In the genomic region with DNA sequence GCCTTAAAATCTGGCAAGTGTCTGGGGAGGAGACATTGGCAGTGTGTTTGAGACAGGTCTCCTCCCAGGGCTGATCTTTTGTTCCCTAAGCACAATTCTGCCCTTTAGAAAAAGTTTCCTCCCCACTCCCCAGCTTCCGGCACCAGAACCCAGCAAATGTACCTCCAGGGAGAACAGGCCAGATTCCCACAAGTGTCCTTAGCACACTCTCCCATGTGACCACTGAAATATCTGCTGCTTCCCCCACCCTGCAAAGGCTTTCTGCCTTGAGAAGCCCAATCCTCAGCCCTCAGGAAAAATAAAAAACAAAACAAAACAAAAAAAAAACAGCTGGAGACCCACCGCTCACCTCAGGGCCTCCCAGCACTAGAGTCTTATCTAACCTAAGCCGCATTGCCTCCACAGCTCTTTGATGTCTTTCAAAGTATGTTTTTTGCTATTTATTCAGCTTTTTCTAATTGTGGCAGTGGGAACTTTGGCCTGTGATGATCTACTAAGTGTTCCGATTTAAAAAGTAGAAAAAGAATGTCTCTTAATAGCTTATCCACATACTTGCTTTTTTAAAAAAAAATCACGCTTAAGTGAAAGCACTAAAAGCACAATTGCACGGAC, we compare ENCODE assay signal across 1 cellular context.
A peak's percentile ranks its signal among the peaks of the same experiment; 100 is the strongest.
TF ChIP-seq lines count a peak whose summit lies in the region.

No MANE protein-coding gene starts in this region.

TF ChIP-seq in HepG2, 621 proteins besides CTCF, POLR2A, EP300 and RAD21 (continued from another document):
- TF ChIP-seq, protein P1, sequence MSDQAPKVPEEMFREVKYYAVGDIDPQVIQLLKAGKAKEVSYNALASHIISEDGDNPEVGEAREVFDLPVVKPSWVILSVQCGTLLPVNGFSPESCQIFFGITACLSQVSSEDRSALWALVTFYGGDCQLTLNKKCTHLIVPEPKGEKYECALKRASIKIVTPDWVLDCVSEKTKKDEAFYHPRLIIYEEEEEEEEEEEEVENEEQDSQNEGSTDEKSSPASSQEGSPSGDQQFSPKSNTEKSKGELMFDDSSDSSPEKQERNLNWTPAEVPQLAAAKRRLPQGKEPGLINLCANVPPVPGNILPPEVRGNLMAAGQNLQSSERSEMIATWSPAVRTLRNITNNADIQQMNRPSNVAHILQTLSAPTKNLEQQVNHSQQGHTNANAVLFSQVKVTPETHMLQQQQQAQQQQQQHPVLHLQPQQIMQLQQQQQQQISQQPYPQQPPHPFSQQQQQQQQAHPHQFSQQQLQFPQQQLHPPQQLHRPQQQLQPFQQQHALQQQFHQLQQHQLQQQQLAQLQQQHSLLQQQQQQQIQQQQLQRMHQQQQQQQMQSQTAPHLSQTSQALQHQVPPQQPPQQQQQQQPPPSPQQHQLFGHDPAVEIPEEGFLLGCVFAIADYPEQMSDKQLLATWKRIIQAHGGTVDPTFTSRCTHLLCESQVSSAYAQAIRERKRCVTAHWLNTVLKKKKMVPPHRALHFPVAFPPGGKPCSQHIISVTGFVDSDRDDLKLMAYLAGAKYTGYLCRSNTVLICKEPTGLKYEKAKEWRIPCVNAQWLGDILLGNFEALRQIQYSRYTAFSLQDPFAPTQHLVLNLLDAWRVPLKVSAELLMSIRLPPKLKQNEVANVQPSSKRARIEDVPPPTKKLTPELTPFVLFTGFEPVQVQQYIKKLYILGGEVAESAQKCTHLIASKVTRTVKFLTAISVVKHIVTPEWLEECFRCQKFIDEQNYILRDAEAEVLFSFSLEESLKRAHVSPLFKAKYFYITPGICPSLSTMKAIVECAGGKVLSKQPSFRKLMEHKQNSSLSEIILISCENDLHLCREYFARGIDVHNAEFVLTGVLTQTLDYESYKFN (CRISPR knock-in tag; conservative IDR thresholded peaks at IDR 0.05) = peak; percentile 37; the same call in 1 of the 2 replicates
- TF ChIP-seq ZNF383 (CRISPR knock-in tag; IDR thresholded peaks at IDR 0.05; ENCODE audit: borderline replicate concordance) = no peak
- no peak for TF ChIP-seq ZNF317 (CRISPR knock-in tag; IDR thresholded peaks at IDR 0.05)
- TF ChIP-seq ZFP1 (CRISPR knock-in tag; IDR thresholded peaks at IDR 0.05) = no peak
